ENCODE assay signal across 8 cellular contexts in the genomic region with DNA sequence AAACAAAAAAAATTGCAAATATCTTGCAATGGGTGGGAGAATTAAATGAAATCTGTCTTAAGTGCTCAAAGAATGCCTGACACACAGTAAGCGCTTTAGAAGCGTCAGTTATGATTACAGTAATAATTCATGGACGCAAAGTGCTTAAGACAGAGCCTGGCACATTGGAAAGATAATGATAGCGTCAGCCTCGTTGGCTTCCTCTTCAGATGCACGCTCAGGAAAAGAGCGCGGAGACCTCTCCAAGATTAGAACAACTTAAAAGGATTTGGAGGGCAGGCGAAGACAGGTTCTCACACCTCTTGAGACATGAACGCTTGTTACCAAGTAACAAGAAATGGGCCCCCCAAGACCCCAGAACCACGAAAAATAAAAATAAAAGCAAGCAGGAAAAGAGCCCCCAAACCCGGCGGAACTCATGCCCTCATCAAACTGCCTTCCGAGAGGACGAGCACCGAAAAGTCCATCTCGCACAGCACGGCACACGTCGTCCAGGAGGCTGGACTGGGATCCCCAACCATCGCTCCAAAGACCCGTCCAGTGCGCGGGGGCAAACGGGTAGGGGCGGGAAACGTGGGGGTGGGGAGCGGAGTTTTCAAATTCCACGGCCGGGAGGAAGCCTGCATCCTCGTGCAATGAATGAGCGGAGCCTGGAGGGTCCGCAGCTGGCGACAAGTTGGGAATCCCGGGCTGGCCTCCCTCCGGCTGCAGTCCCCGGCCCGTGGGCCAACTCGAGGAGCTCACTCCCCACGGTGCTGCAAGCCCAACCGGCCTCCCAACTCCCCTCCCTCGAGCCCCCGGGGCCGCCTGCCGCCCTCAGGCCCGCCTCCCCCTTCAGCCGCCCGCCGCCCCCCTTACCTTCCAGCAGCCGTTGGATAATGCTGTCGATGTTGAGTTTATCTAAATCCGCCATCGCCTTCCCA.
DNase-seq lines count a peak whose midpoint lies in the region; ATAC-seq and TF ChIP-seq lines count a peak whose summit lies in the region.

No MANE protein-coding gene starts in this region.

- H3F3A ChIP-seq in OCI-LY1 (ENCODE audit: insufficient read depth, low read length), result no peaks in the 10 kb centered on the region

- peak overlapping the region; percentile 25 for H3K27ac ChIP-seq in OCI-LY1 (ENCODE audit: low read depth, low read length, poor library complexity, severe bottlenecking)

- H3K4me2 ChIP-seq in OCI-LY1 (ENCODE audit: low read length), result peak overlapping the region; percentile 63

- peak; percentile 23 for ATAC-seq in HG03196 (IDR thresholded peaks at IDR 0.05; ENCODE audit: unreplicated experiment)

- peaks cover 12% of the 10 kb centered on the region; the same call in 1 of the 2 replicates for H3K36me3 ChIP-seq in OCI-LY1 (ENCODE audit: insufficient read depth, low read length)

- H3K9me3 ChIP-seq in OCI-LY1 (ENCODE audit: low read length) (no peaks in the 10 kb centered on the region), iPS-18c (ENCODE audit: control insufficient read depth, insufficient read depth, low read length) (no peaks in the 10 kb centered on the region)

- H2AFZ ChIP-seq in OCI-LY1 (ENCODE audit: low read length), result no peak overlapping the region

- TF ChIP-seq CTCF in GM13976 (IDR thresholded peaks at IDR 0.05; ENCODE audit: borderline replicate concordance, control extremely low read depth, extremely low read depth, insufficient read depth, missing control alignments), result no peak
- no peak for TF ChIP-seq CTCF in OCI-LY1 (IDR thresholded peaks at IDR 0.05; ENCODE audit: low read length)
- TF ChIP-seq CTCF in astrocyte of the spinal cord (IDR thresholded peaks at IDR 0.05; ENCODE audit: low read depth, low read length), result no peak

- peak overlapping the region; percentile 98 for H3K4me3 ChIP-seq in OCI-LY1 (ENCODE audit: low read depth, low read length, poor library complexity, severe bottlenecking)
- peak overlapping the region; percentile 73 for H3K4me3 ChIP-seq in astrocyte of the spinal cord (ENCODE audit: low read depth, low read length)
- H3K4me3 ChIP-seq in iPS-18c (ENCODE audit: insufficient read depth, low read depth, low read length), result peak overlapping the region; percentile 83
- H3K4me3 ChIP-seq in skeletal muscle cell (ENCODE audit: low read depth, low read length), result peak overlapping the region; percentile 82

- H4K20me1 ChIP-seq in OCI-LY1 (ENCODE audit: insufficient read depth, low read length), result no peaks in the 10 kb centered on the region

- peak; percentile 44 for DNase-seq in ACHN
- DNase-seq in GM13976 (ENCODE audit: low spot score), result peak; percentile 47
- peak; percentile 38 for DNase-seq in astrocyte of the spinal cord (ENCODE audit: low read depth, low spot score)
- DNase-seq in skeletal muscle cell (ENCODE audit: low read depth), result no peak
- no peak for DNase-seq in effector CD8-positive, alpha-beta T cell (lab: John Stamatoyannopoulos, UW)

- no peaks in the 10 kb centered on the region for H3K9me2 ChIP-seq in OCI-LY1 (ENCODE audit: low read depth, low read length)

- in situ Hi-C loops in ACHN (cut with HindIII; ENCODE audit: low pct_ligation_motif_present, low pct_unique_long_range_greater_than_20kb, low sequenced_read_pairs) (no loop called here), GM13976 (cut with MboI; ENCODE audit: low sequenced_read_pairs, unreplicated experiment) (no loop called here), astrocyte of the spinal cord (cut with HindIII; ENCODE audit: low sequenced_read_pairs) (no loop called here)

- peaks cover 56% of the 10 kb centered on the region for H3K79me2 ChIP-seq in OCI-LY1 (ENCODE audit: insufficient read depth, low read length)

- H3K27me3 ChIP-seq in OCI-LY1 (ENCODE audit: insufficient read depth, low read length), result no peaks in the 10 kb centered on the region

- peaks cover 46% of the 10 kb centered on the region for H3K4me1 ChIP-seq in OCI-LY1 (ENCODE audit: insufficient read depth, low read length, severe bottlenecking)

- H3K9ac ChIP-seq in OCI-LY1 (ENCODE audit: low read length), result peak overlapping the region; percentile 96

Comparison
In these comparisons a context has a peak if more than half of its experiments do, and no peak if none do; other contexts are left out.
1. DNase-seq: peak in ACHN (single experiment), GM13976 (single experiment) and astrocyte of the spinal cord (single experiment); none in skeletal muscle cell (single experiment) and effector CD8-positive, alpha-beta T cell (single experiment).
2. Peak in every context shown above with its lines, with median percentiles within 50 percentile points of each other: H3K4me3 ChIP-seq.